Comparison of ENCODE assay signal across 1 cellular context in genomic region chr6:10347561-10348327, GRCh38.
TF ChIP-seq lines count a peak whose summit lies in the region.

No MANE protein-coding gene starts in this region.

TF ChIP-seq in K562, 482 proteins besides CTCF, POLR2A, EP300 and RAD21 (continued from another document and continues in another):
- TF ChIP-seq, protein P1, sequence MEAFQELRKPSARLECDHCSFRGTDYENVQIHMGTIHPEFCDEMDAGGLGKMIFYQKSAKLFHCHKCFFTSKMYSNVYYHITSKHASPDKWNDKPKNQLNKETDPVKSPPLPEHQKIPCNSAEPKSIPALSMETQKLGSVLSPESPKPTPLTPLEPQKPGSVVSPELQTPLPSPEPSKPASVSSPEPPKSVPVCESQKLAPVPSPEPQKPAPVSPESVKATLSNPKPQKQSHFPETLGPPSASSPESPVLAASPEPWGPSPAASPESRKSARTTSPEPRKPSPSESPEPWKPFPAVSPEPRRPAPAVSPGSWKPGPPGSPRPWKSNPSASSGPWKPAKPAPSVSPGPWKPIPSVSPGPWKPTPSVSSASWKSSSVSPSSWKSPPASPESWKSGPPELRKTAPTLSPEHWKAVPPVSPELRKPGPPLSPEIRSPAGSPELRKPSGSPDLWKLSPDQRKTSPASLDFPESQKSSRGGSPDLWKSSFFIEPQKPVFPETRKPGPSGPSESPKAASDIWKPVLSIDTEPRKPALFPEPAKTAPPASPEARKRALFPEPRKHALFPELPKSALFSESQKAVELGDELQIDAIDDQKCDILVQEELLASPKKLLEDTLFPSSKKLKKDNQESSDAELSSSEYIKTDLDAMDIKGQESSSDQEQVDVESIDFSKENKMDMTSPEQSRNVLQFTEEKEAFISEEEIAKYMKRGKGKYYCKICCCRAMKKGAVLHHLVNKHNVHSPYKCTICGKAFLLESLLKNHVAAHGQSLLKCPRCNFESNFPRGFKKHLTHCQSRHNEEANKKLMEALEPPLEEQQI (IDR thresholded peaks at IDR 0.05), result peak; percentile 40; the same call in 1 of the 2 replicates
- TF ChIP-seq HDAC1 (IDR thresholded peaks at IDR 0.05), result peak in 1 of 2 experiments; percentile 87; a peak in 2 of 4 replicates
- TF ChIP-seq ATF7 (IDR thresholded peaks at IDR 0.05), result peak; percentile 89
- TF ChIP-seq MAX (CRISPR knock-in tag; IDR thresholded peaks at IDR 0.05), result peak; percentile 66; the same call in 1 of the 2 replicates
- peak; percentile 100 for TF ChIP-seq DPF2 (IDR thresholded peaks at IDR 0.05)
- TF ChIP-seq, protein P2, sequence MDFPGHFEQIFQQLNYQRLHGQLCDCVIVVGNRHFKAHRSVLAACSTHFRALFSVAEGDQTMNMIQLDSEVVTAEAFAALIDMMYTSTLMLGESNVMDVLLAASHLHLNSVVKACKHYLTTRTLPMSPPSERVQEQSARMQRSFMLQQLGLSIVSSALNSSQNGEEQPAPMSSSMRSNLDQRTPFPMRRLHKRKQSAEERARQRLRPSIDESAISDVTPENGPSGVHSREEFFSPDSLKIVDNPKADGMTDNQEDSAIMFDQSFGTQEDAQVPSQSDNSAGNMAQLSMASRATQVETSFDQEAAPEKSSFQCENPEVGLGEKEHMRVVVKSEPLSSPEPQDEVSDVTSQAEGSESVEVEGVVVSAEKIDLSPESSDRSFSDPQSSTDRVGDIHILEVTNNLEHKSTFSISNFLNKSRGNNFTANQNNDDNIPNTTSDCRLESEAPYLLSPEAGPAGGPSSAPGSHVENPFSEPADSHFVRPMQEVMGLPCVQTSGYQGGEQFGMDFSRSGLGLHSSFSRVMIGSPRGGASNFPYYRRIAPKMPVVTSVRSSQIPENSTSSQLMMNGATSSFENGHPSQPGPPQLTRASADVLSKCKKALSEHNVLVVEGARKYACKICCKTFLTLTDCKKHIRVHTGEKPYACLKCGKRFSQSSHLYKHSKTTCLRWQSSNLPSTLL (IDR thresholded peaks at IDR 0.05), result no peak
- TF ChIP-seq ZNF146 (CRISPR knock-in tag; IDR thresholded peaks at IDR 0.05; ENCODE audit: unreplicated experiment), result no peak
- no peak for TF ChIP-seq ZNF707 (CRISPR knock-in tag; conservative IDR thresholded peaks at IDR 0.05)
- peak; percentile 86 for TF ChIP-seq FOS (IDR thresholded peaks at IDR 0.05; ENCODE audit: extremely low read depth, insufficient read length)
- no peak for TF ChIP-seq NR2C2 (CRISPR knock-in tag; IDR thresholded peaks at IDR 0.05)
- peak; percentile 72 for TF ChIP-seq NR2C2 (tag; IDR thresholded peaks at IDR 0.05)
- peak; percentile 93 for TF ChIP-seq ZNF316 (IDR thresholded peaks at IDR 0.05)
- peak; percentile 36; the same call in 1 of the 2 replicates for TF ChIP-seq MECOM (CRISPR knock-in tag; IDR thresholded peaks at IDR 0.05)
- TF ChIP-seq GATAD2A (IDR thresholded peaks at IDR 0.05), result no peak; the same call in 1 of the 2 replicates
- no peak for TF ChIP-seq ADNP (tag; IDR thresholded peaks at IDR 0.05)
- TF ChIP-seq ZNF785 (CRISPR knock-in tag; IDR thresholded peaks at IDR 0.05), result no peak
- 0 out of 2 replicates have a peak, but pooled peaks have one; percentile 7 for TF ChIP-seq OTX1 (CRISPR knock-in tag; IDR thresholded peaks at IDR 0.05)
- TF ChIP-seq ARNT (IDR thresholded peaks at IDR 0.05), result peak in 1 of 2 experiments; percentile 69; a peak in 3 of 4 replicates
- TF ChIP-seq IRF2 (CRISPR knock-in tag; IDR thresholded peaks at IDR 0.05), result no peak
- peak; percentile 61 for TF ChIP-seq EGR1 (conservative IDR thresholded peaks at IDR 0.05)
- peak; percentile 24 for TF ChIP-seq POLR2B (IDR thresholded peaks at IDR 0.05; ENCODE audit: low read depth, partially characterized antibody)
- 0 out of 2 replicates have a peak, but pooled peaks have one; percentile 5 for TF ChIP-seq MYNN (IDR thresholded peaks at IDR 0.05)
- TF ChIP-seq MYNN (CRISPR knock-in tag; IDR thresholded peaks at IDR 0.05), result no peak
- peak; percentile 66 for TF ChIP-seq CBFA2T2 (conservative IDR thresholded peaks at IDR 0.05)
- TF ChIP-seq MAFG (tag; conservative IDR thresholded peaks at IDR 0.05), result peak; percentile 92
- TF ChIP-seq DMBX1 (CRISPR knock-in tag; IDR thresholded peaks at IDR 0.05; ENCODE audit: borderline replicate concordance), result no peak
- TF ChIP-seq FOSL1 (tag; conservative IDR thresholded peaks at IDR 0.05), result peak; percentile 99
- TF ChIP-seq FOXJ3 (CRISPR knock-in tag; IDR thresholded peaks at IDR 0.05), result no peak
- TF ChIP-seq PCBP2 (IDR thresholded peaks at IDR 0.05; ENCODE audit: low read depth, low read length, poor library complexity, severe bottlenecking), result no peak
- no peak for TF ChIP-seq HEY1 (CRISPR knock-in tag; IDR thresholded peaks at IDR 0.05; ENCODE audit: borderline replicate concordance)
- TF ChIP-seq COPS2 (conservative IDR thresholded peaks at IDR 0.05), result no peak
- TF ChIP-seq HNRNPLL (IDR thresholded peaks at IDR 0.05; ENCODE audit: low read depth, low read length, poor library complexity, severe bottlenecking), result no peak
- peak; percentile 46; the same call in 1 of the 2 replicates for TF ChIP-seq BCOR (IDR thresholded peaks at IDR 0.05)
- no peak for TF ChIP-seq ARID2 (IDR thresholded peaks at IDR 0.05)
- TF ChIP-seq POLR2AphosphoS5 (IDR thresholded peaks at IDR 0.05; ENCODE audit: control insufficient read depth, insufficient read depth, low read depth, low read length), result no peak
- TF ChIP-seq MAFF (IDR thresholded peaks at IDR 0.05; ENCODE audit: low read length), result peak; percentile 79
- TF ChIP-seq HMG20B (CRISPR knock-in tag; IDR thresholded peaks at IDR 0.05), result no peak
- TF ChIP-seq PPARD (CRISPR knock-in tag; IDR thresholded peaks at IDR 0.05), result no peak
- peak; percentile 43 to 95; a peak in 3 of 4 replicates for TF ChIP-seq RCOR1 (IDR thresholded peaks at IDR 0.05; ENCODE audit: borderline replicate concordance in 1 of 2, low read depth in 2 of 2, low read length in 2 of 2)
- TF ChIP-seq FOXA3 (CRISPR knock-in tag; conservative IDR thresholded peaks at IDR 0.05 in 1 of 2, IDR thresholded peaks at IDR 0.05 in 1 of 2), result no peak
- TF ChIP-seq NCOA1 (IDR thresholded peaks at IDR 0.05; ENCODE audit: low read depth), result peak; percentile 68; the same call in 1 of the 2 replicates
- TF ChIP-seq IRF1 (CRISPR knock-in tag; IDR thresholded peaks at IDR 0.05; ENCODE audit: borderline replicate concordance), result no peak
- TF ChIP-seq MTA3 (IDR thresholded peaks at IDR 0.05; ENCODE audit: borderline replicate concordance), result 0 out of 2 replicates have a peak, but pooled peaks have one; percentile 65
- TF ChIP-seq, protein P3, sequence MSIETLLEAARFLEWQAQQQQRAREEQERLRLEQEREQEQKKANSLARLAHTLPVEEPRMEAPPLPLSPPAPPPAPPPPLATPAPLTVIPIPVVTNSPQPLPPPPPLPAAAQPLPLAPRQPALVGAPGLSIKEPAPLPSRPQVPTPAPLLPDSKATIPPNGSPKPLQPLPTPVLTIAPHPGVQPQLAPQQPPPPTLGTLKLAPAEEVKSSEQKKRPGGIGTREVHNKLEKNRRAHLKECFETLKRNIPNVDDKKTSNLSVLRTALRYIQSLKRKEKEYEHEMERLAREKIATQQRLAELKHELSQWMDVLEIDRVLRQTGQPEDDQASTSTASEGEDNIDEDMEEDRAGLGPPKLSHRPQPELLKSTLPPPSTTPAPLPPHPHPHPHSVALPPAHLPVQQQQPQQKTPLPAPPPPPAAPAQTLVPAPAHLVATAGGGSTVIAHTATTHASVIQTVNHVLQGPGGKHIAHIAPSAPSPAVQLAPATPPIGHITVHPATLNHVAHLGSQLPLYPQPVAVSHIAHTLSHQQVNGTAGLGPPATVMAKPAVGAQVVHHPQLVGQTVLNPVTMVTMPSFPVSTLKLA (conservative IDR thresholded peaks at IDR 0.05), result peak; percentile 35 to 77; a peak in 2 of 4 replicates
- TF ChIP-seq, protein P4, sequence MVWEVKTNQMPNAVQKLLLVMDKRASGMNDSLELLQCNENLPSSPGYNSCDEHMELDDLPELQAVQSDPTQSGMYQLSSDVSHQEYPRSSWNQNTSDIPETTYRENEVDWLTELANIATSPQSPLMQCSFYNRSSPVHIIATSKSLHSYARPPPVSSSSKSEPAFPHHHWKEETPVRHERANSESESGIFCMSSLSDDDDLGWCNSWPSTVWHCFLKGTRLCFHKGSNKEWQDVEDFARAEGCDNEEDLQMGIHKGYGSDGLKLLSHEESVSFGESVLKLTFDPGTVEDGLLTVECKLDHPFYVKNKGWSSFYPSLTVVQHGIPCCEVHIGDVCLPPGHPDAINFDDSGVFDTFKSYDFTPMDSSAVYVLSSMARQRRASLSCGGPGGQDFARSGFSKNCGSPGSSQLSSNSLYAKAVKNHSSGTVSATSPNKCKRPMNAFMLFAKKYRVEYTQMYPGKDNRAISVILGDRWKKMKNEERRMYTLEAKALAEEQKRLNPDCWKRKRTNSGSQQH (CRISPR knock-in tag; IDR thresholded peaks at IDR 0.05), result 0 out of 2 replicates have a peak, but pooled peaks have one; percentile 16
- TF ChIP-seq NR2C1 (IDR thresholded peaks at IDR 0.05), result 0 out of 2 replicates have a peak, but pooled peaks have one; percentile 9
- no peak; the same call in 1 of the 2 replicates for TF ChIP-seq NR2C1 (tag; IDR thresholded peaks at IDR 0.05)
- peak; percentile 21 to 37; a peak in 2 of 4 replicates for TF ChIP-seq NRF1 (conservative IDR thresholded peaks at IDR 0.05 in 1 of 2, IDR thresholded peaks at IDR 0.05 in 1 of 2)
- no peak for TF ChIP-seq ZSCAN32 (CRISPR knock-in tag; IDR thresholded peaks at IDR 0.05)
- TF ChIP-seq SIX5 (IDR thresholded peaks at IDR 0.05; ENCODE audit: borderline replicate concordance in 1 of 2, insufficient read depth in 1 of 2, low read depth in 1 of 2, low read length in 2 of 2), result no peak
- TF ChIP-seq NCOA6 (IDR thresholded peaks at IDR 0.05), result no peak
- TF ChIP-seq PHF20 (IDR thresholded peaks at IDR 0.05; ENCODE audit: partially characterized antibody), result no peak
- TF ChIP-seq C11orf30 (IDR thresholded peaks at IDR 0.05; ENCODE audit: low read depth), result peak; percentile 95
- TF ChIP-seq SPI1 (IDR thresholded peaks at IDR 0.05; ENCODE audit: borderline replicate concordance, low read depth, low read length), result no peak
- no peak for TF ChIP-seq PRMT5 (CRISPR knock-in tag; IDR thresholded peaks at IDR 0.05)
- 0 out of 2 replicates have a peak, but pooled peaks have one; percentile 34 for TF ChIP-seq SMAD4 (CRISPR knock-in tag; conservative IDR thresholded peaks at IDR 0.05)
- TF ChIP-seq CCNT2 (IDR thresholded peaks at IDR 0.05; ENCODE audit: borderline replicate concordance, extremely low read depth, insufficient read length, low read depth, low read length), result peak; percentile 67
- TF ChIP-seq GATA2 (CRISPR knock-in tag; IDR thresholded peaks at IDR 0.05), result peak; percentile 69
- peak; percentile 83; the same call in 1 of the 2 replicates for TF ChIP-seq TCF7 (IDR thresholded peaks at IDR 0.05; ENCODE audit: borderline replicate concordance)
- no peak for TF ChIP-seq ESRRB (CRISPR knock-in tag; IDR thresholded peaks at IDR 0.05; ENCODE audit: borderline replicate concordance)
- TF ChIP-seq BRD9 (IDR thresholded peaks at IDR 0.05; ENCODE audit: low read depth, partially characterized antibody), result peak; percentile 73
- no peak for TF ChIP-seq ZNF263 (CRISPR knock-in tag; IDR thresholded peaks at IDR 0.05; ENCODE audit: borderline replicate concordance)
- no peak for TF ChIP-seq ZNF511 (CRISPR knock-in tag; IDR thresholded peaks at IDR 0.05)
- no peak for TF ChIP-seq NFE2L1 (tag; IDR thresholded peaks at IDR 0.05; ENCODE audit: borderline replicate concordance, low read depth)
- TF ChIP-seq ZNF436 (CRISPR knock-in tag; IDR thresholded peaks at IDR 0.05), result no peak
- 0 out of 2 replicates have a peak, but pooled peaks have one; percentile 32 for TF ChIP-seq PML (IDR thresholded peaks at IDR 0.05; ENCODE audit: low read length)
- TF ChIP-seq KLF10 (CRISPR knock-in tag; IDR thresholded peaks at IDR 0.05), result no peak
- no peak for TF ChIP-seq POLR2AphosphoS2 (IDR thresholded peaks at IDR 0.05; ENCODE audit: low read length)
- TF ChIP-seq HIVEP1 (CRISPR knock-in tag; IDR thresholded peaks at IDR 0.05), result no peak
- peak; percentile 79; the same call in 1 of the 2 replicates for TF ChIP-seq BHLHE40 (IDR thresholded peaks at IDR 0.05; ENCODE audit: low read length)
- TF ChIP-seq PHTF2 (CRISPR knock-in tag; IDR thresholded peaks at IDR 0.05), result no peak
- TF ChIP-seq ZBTB26 (CRISPR knock-in tag; IDR thresholded peaks at IDR 0.05), result no peak
- TF ChIP-seq CBFA2T3 (IDR thresholded peaks at IDR 0.05), result peak; percentile 75
- TF ChIP-seq SMAD2 (IDR thresholded peaks at IDR 0.05; ENCODE audit: low read depth, low read length), result no peak
- peak; percentile 97 for TF ChIP-seq NFE2 (IDR thresholded peaks at IDR 0.05; ENCODE audit: low read depth)
- no peak; the same call in 1 of the 2 replicates for TF ChIP-seq CREB3 (tag; conservative IDR thresholded peaks at IDR 0.05; ENCODE audit: low read depth)
- no peak for TF ChIP-seq ZNF644 (tag; IDR thresholded peaks at IDR 0.05; ENCODE audit: low read depth)
- TF ChIP-seq ZNF778 (CRISPR knock-in tag; IDR thresholded peaks at IDR 0.05), result no peak
